ENCODE assay signal across 14 cellular contexts in genomic region chr20:7935027-7935551, GRCh38. TPM values are rescaled to one million over a fixed set of nuclear protein-coding genes. Genes with fewer than 3 reads are reported as not detected.
DNase-seq lines count a peak whose midpoint lies in the region; ATAC-seq and TF ChIP-seq lines count a peak whose summit lies in the region.
"Had no signal": no experiment of that assay in that cellular context is flagged by ENCODE, and none has a peak within 500 bp of the region (broad histone marks: within the 10 kb centered on the region; RNA-seq: fewer than 3 reads in every experiment).

No MANE protein-coding gene starts in this region.

- H3K27me3 ChIP-seq in neural progenitor cell = no peaks in the 10 kb centered on the region
- H3K27me3 ChIP-seq: pancreas had no signal

- H3K27me3 Mint-ChIP-seq in neural progenitor cell (ENCODE audit: insufficient read depth, low read depth) = no peaks in the 10 kb centered on the region

- no peaks in the 10 kb centered on the region for H3K79me2 ChIP-seq in neural progenitor cell (ENCODE audit: low read depth)

- no peak overlapping the region for H3K9ac ChIP-seq in neural progenitor cell

- peaks cover 4% of the 10 kb centered on the region for H3K4me1 ChIP-seq in neural progenitor cell

- no peak overlapping the region for H3K4me3 Mint-ChIP-seq in neural progenitor cell
- H3K4me3 Mint-ChIP-seq: activated CD4-positive, alpha-beta T cell treated with anti-CD3 and anti-CD28 coated beads, Interleukin-2, amount 10 ng/mL, durations not matched to agents 7 days and 5 days; GM23338; T-helper 17 cell had no signal

- H3K36me3 Mint-ChIP-seq in neural progenitor cell = no peaks in the 10 kb centered on the region

- no peaks in the 10 kb centered on the region for H3K9me3 Mint-ChIP-seq in neural progenitor cell
- H3K9me3 Mint-ChIP-seq: activated CD4-positive, alpha-beta T cell treated with anti-CD3 and anti-CD28 coated beads, Interleukin-2, amount 10 ng/mL, durations not matched to agents 7 days and 5 days; GM23338 had no signal

- DNase-seq in NOMO-1 treated with DMSO at 0.1 percent for 48 hours (lab: John Stamatoyannopoulos, UW; ENCODE audit: unreplicated experiment) (peak; percentile 49), NOMO-1 treated with dmso at 0.1 percent for 144 hours (lab: John Stamatoyannopoulos, UW; ENCODE audit: unreplicated experiment) (no peak), neural progenitor cell (ENCODE audit: low spot score) (no peak), Ammon's horn (ENCODE audit: low spot score) (no peak), NCI-H1105 treated with DMSO at 0.1 percent for 48 hours (lab: John Stamatoyannopoulos, UW) (no peak)
- DNase-seq: activated CD4-positive, alpha-beta T cell treated with anti-CD3 and anti-CD28 coated beads, Interleukin-2, amount 10 ng/mL, durations not matched to agents 7 days and 5 days; pancreas; T-helper 17 cell had no signal

- no peaks in the 10 kb centered on the region for H3K9me3 ChIP-seq in neural progenitor cell (ENCODE audit: low read depth)
- H3K9me3 ChIP-seq: pancreas had no signal

- no peak for TF ChIP-seq CTCF in neural progenitor cell (IDR thresholded peaks at IDR 0.05)

- no peak overlapping the region for H3K4me2 ChIP-seq in neural progenitor cell

- no peaks in the 10 kb centered on the region for H4K20me1 ChIP-seq in neural progenitor cell (ENCODE audit: low read depth)

- peaks cover 8% of the 10 kb centered on the region for H3K4me1 Mint-ChIP-seq in neural progenitor cell
- H3K4me1 Mint-ChIP-seq: activated CD4-positive, alpha-beta T cell treated with anti-CD3 and anti-CD28 coated beads, Interleukin-2, amount 10 ng/mL, durations not matched to agents 7 days and 5 days had no signal

- H3K36me3 ChIP-seq in neural progenitor cell = no peaks in the 10 kb centered on the region
- H3K36me3 ChIP-seq: pancreas had no signal

- no peak overlapping the region for H3K27ac Mint-ChIP-seq in neural progenitor cell
- H3K27ac Mint-ChIP-seq: activated CD4-positive, alpha-beta T cell treated with anti-CD3 and anti-CD28 coated beads, Interleukin-2, amount 10 ng/mL, durations not matched to agents 7 days and 5 days; GM23338; T-helper 17 cell had no signal

- H2AFZ ChIP-seq in neural progenitor cell (replicated peaks) = peak overlapping the region; percentile 14
- H2AFZ ChIP-seq: GM23338 had no signal

- H3F3A ChIP-seq in neural progenitor cell (ENCODE audit: low read depth) = no peaks in the 10 kb centered on the region

- ATAC-seq in GM21515 (IDR thresholded peaks at IDR 0.05; ENCODE audit: unreplicated experiment) (peak; percentile 70), HG03469 (IDR thresholded peaks at IDR 0.05; ENCODE audit: unreplicated experiment) (peak; percentile 82), GM21528 (IDR thresholded peaks at IDR 0.05; ENCODE audit: low FRiP score, unreplicated experiment) (no peak)
- ATAC-seq: GM23338, pancreas, T-helper 17 cell had no signal

- H3K27ac ChIP-seq in neural progenitor cell = no peak overlapping the region
- H3K27ac ChIP-seq: pancreas had no signal

- no peak overlapping the region for H3K4me3 ChIP-seq in neural progenitor cell
- H3K4me3 ChIP-seq: GM23338, pancreas had no signal

RNA-seq across cellular contexts. Expression of gene HAO1, which starts 5.2 kb away (rescaled TPM):
- total RNA-seq in neural progenitor cell (ENCODE audit: low replicate concordance) = not detected in 2 replicates
- total RNA-seq: activated CD4-positive, alpha-beta T cell treated with anti-CD3 and anti-CD28 coated beads, Interleukin-2, amount 10 ng/mL, durations not matched to agents 7 days and 5 days; GM23338; mesenteric fat pad; T-helper 17 cell; ureter had no signal
